In the genomic region with DNA sequence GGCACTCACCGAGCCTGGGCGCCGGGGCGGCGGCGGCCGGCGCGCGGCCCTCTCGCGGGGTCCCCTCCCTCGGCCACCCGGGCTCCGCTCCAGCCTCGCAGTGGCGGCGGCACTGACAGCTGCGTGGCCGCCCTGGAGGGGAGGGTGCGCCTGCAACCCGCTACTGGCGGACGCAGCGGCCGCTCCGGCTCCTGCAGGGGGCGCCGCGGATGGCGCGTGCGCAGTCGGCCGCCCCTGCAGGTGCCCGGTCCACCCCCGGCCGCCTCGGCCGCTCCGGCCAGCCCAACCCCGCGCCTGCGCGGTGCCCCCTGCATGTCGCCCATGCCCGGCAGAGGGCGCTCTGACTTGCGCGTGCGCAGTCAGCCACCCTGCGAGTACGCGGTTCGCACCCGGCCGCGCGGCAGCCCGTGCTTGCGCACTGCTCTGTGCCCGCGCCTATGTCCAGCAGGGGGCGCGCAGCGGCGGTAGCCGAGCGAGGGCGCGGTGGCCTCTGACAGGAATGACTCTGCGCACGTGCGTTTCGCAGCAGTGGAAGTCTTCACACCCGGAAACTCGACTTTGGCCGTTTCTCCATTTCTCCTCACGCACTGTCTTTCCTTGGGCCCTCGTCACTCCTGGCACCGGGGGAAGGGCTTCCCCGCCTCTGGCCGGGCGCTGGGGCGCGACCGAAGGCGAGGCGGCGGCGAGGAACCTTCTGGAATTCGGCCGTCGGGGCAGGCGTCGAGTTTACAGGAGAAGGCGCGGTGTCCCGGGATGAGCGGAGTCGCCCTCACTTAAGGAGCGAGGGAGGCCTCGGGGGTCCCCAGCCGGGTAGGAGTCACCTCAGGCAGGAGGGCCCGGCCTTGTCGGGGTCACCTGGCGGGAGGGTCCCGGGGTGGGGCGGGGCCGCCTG, we compare ENCODE assay signal across 8 cellular contexts.
DNase-seq lines count a peak whose midpoint lies in the region; ATAC-seq, FAIRE-seq and TF ChIP-seq lines count a peak whose summit lies in the region.

Gene ABCA3, minus strand, starts transcription at position 165 of the 892 bp plus-strand sequence. CDS start 14,262 bp downstream, outside the sequence.

- no peak for FAIRE-seq in D721Med (lab: Jason Lieb, UNC)

- H3K27ac ChIP-seq in HUES48 (ENCODE audit: low read depth, low read length) = no peak within 1 kb of the TSS

- H3K4me1 ChIP-seq in HUES48 (ENCODE audit: control insufficient read depth, insufficient read depth, low read length) (no peaks in the 10 kb centered on the region), NT2/D1 (ENCODE audit: insufficient read depth, insufficient read length) (peaks cover 6% of the 10 kb centered on the region)

- TF ChIP-seq CTCF in D721Med (IDR thresholded peaks at IDR 0.05; ENCODE audit: insufficient read depth, missing control alignments) = peak; percentile 91

- DNase-seq in D721Med (ENCODE audit: insufficient read length, low spot score) = peak; percentile 90
- peak; percentile 94 for DNase-seq in NT2/D1 (ENCODE audit: low read depth, low spot score)
- DNase-seq in activated CD8-positive, alpha-beta memory T cell treated with anti-CD3 and anti-CD28 coated beads, Interleukin-2, amount 50 U/mL, for 48 hours = peak; percentile 100
- DNase-seq in epidermal melanocyte (ENCODE audit: insufficient read length, low spot score) = peak; percentile 84
- peak; percentile 93 for DNase-seq in middle frontal gyrus (ENCODE audit: extremely low spot score, low spot score)
- DNase-seq in stimulated activated CD8-positive, alpha-beta memory T cell treated with anti-CD3 and anti-CD28 coated beads, Interleukin-2, amount 100 ng/mL, for 48 hours (ENCODE audit: low read depth in 2 of 2) = peak; percentile 94 to 96

- H3K4me3 ChIP-seq in HUES48 (ENCODE audit: low read depth, low read length) = peak within 1 kb of the TSS; percentile 77
- H3K4me3 ChIP-seq in NT2/D1 (ENCODE audit: insufficient read length, low read depth) = peak within 1 kb of the TSS; percentile 73

- H3K9me3 ChIP-seq in HUES48 (ENCODE audit: control insufficient read depth, insufficient read depth, low read length) = 0 out of 2 replicates have a peak, but pooled peaks cover 3% of the 10 kb centered on the region
- peaks cover 23% of the 10 kb centered on the region; the same call in 1 of the 2 replicates for H3K9me3 ChIP-seq in NT2/D1 (ENCODE audit: insufficient read depth, low read length)

- H3K9ac ChIP-seq in HUES48 (ENCODE audit: low read depth, low read length) (no peak within 1 kb of the TSS), NT2/D1 (ENCODE audit: insufficient read length, low read depth) (peak within 1 kb of the TSS; percentile 84)

- ATAC-seq in GM21423 (IDR thresholded peaks at IDR 0.05; ENCODE audit: unreplicated experiment) = peak; percentile 82

- H3K27me3 ChIP-seq in HUES48 (ENCODE audit: control insufficient read depth, insufficient read depth, low read length) (peaks cover 46% of the 10 kb centered on the region), NT2/D1 (ENCODE audit: insufficient read depth, insufficient read length) (peaks cover 27% of the 10 kb centered on the region)

- H3K36me3 ChIP-seq in HUES48 (ENCODE audit: control insufficient read depth, insufficient read depth, low read length) (no peaks in the 10 kb centered on the region), NT2/D1 (ENCODE audit: insufficient read depth, insufficient read length, low read length) (no peaks in the 10 kb centered on the region)
